In the genomic region with DNA sequence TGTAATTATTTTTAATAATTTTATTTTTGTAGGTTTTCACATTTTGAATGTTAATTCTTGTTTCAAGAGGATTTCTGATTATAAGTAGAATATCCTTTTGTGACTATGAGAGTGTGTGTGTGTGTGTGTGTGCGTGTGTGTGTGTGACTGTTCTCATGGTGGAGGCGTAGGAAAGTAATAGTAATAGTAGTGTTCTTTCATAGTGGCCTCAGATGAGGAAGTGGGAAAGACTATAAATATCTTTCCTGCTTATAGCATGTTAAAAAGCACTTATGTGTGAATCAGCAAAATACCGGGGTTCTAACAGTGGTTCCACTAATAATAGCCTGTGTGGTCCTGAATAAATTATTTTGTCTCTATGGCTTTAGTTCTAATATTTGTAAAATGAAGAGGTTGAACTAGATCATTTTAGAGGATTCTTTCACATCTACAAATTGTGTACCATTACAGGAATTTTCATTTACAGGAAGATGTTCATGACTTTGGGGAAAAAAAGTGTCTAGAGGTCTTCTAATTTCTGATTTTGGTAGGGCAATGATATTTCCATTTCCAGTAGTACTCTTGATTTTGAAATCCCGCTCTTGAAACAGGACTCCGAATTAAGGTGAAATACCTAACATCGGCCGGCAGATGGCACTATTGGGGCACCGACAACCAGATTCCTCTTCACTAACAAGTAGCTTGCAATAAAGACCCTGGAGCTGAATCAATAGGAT, we compare ENCODE assay signal across 8 cellular contexts. TPM values are rescaled to one million over a fixed set of nuclear protein-coding genes. Genes with fewer than 3 reads are reported as not detected.
A peak's percentile ranks its signal among the peaks of the same experiment; 100 is the strongest.
DNase-seq lines count a peak whose midpoint lies in the region; ATAC-seq and TF ChIP-seq lines count a peak whose summit lies in the region.

No MANE protein-coding gene starts in this region.

- CTCF ChIA-PET in BJ (lab: Yijun Ruan, JAX), result interaction anchor here (0.6 to 5.0 kb wide), 20 partner anchors 9 to 514 kb away, joined by 3 to 80 read pairs (median 6); a partner anchor contains a TSS

- ATAC-seq in GM18867 (IDR thresholded peaks at IDR 0.05; ENCODE audit: unreplicated experiment) (peak; percentile 84), HG03097 (IDR thresholded peaks at IDR 0.05; ENCODE audit: low FRiP score, unreplicated experiment) (peak; percentile 73)

- TF ChIP-seq CTCF in BJ (IDR thresholded peaks at IDR 0.05; ENCODE audit: insufficient read depth, low read depth, low read length), result peak; percentile 81

- peak; percentile 22 for DNase-seq in BJ (ENCODE audit: low read depth)
- peak; percentile 49 for DNase-seq in NCI-H524 treated with DMSO at 0.1 percent for 48 hours (lab: John Stamatoyannopoulos, UW)
- DNase-seq in activated CD4-positive, alpha-beta T cell treated with anti-CD3 and anti-CD28 coated beads, Interleukin-2, amount 50 U/mL, for 4 hours, result peak; percentile 54
- peak; percentile 74 for DNase-seq in ecto neural progenitor cell (ENCODE audit: low spot score)
- DNase-seq in midbrain (lab: John Stamatoyannopoulos, UW), result peak; percentile 75
- DNase-seq in stimulated activated CD8-positive, alpha-beta memory T cell treated with anti-CD3 and anti-CD28 coated beads, Interleukin-7, amount 100 ng/mL, for 4 hours (ENCODE audit: low read depth in 2 of 2), result peak; percentile 33 to 42

- no peaks in the 10 kb centered on the region for H3K36me3 ChIP-seq in BJ (ENCODE audit: control insufficient read depth, insufficient read depth, low read length)

- H3K27me3 ChIP-seq in BJ (ENCODE audit: control insufficient read depth, insufficient read depth, low read length), result peaks cover 4% of the 10 kb centered on the region

- POLR2A ChIA-PET in BJ (lab: Charles Lee), result no interaction called here

- H3K4me3 ChIP-seq in BJ (ENCODE audit: low read depth, low read length), result no peak overlapping the region

RNA-seq across cellular contexts. Expression of a gene that starts 29.9 kb away (rescaled TPM):
- polyA plus RNA-seq in BJ (2011; rRNA removed), result not detected in 2 replicates
- not detected in 2 replicates for polyA minus RNA-seq in BJ (2011; rRNA and poly(A)+ RNA removed)

RNA-seq across cellular contexts. Expression of a gene that starts 44.2 kb away (rescaled TPM):
- polyA plus RNA-seq in BJ (2011; rRNA removed), result 6.8 and 7.1 TPM in 2 replicates
- polyA minus RNA-seq in BJ (2011; rRNA and poly(A)+ RNA removed), result 3.7 and 4.6 TPM in 2 replicates

RNA-seq across cellular contexts. Expression of a gene that starts 44.5 kb away (rescaled TPM):
- not detected in 2 replicates for polyA plus RNA-seq in BJ (2011; rRNA removed)
- polyA minus RNA-seq in BJ (2011; rRNA and poly(A)+ RNA removed), result not detected in 2 replicates

RNA-seq across cellular contexts. Expression of a gene that starts 48.3 kb away (rescaled TPM):
- polyA plus RNA-seq in BJ (2011; rRNA removed), result not detected in 2 replicates
- not detected in 2 replicates for polyA minus RNA-seq in BJ (2011; rRNA and poly(A)+ RNA removed)

RNA-seq across cellular contexts. Expression of a gene that starts 58.3 kb away (rescaled TPM):
- polyA plus RNA-seq in BJ (2011; rRNA removed), result not detected in 2 replicates
- not detected in 2 replicates for polyA minus RNA-seq in BJ (2011; rRNA and poly(A)+ RNA removed)

Comparison
In these comparisons a context has a peak if more than half of its experiments do, and no peak if none do; other contexts are left out.
1. DNase-seq: peak in every context shown above with its lines; median percentile 75 in midbrain; 74 in ecto neural progenitor cell; 54 in activated CD4-positive, alpha-beta T cell treated with anti-CD3 and anti-CD28 coated beads, Interleukin-2, amount 50 U/mL, for 4 hours; 49 in NCI-H524 treated with DMSO at 0.1 percent for 48 hours; 38 in stimulated activated CD8-positive, alpha-beta memory T cell treated with anti-CD3 and anti-CD28 coated beads, Interleukin-7, amount 100 ng/mL, for 4 hours; 22 in BJ.